ENCODE assay signal across 8 cellular contexts in genomic region chr3:134794950-134795775, GRCh38. TPM values are rescaled to one million over a fixed set of nuclear protein-coding genes. Genes with fewer than 3 reads are reported as not detected.
A peak's percentile ranks its signal among the peaks of the same experiment; 100 is the strongest.
DNase-seq lines count a peak whose midpoint lies in the region; ATAC-seq, FAIRE-seq and TF ChIP-seq lines count a peak whose summit lies in the region.

TSS of gene EPHB1 (plus strand) at chr3:134795260.

- H3K4me3 ChIP-seq in GM12865 (ENCODE audit: low read depth, low read length) (peak within 1 kb of the TSS; percentile 47), HEK293 (ENCODE audit: low read depth, low read length) (peak within 1 kb of the TSS; percentile 47), cardiac muscle cell (peak within 1 kb of the TSS; percentile 43), pancreas (peak within 1 kb of the TSS; percentile 14 to 53 (median 34)), vagina (peak within 1 kb of the TSS; percentile 45 to 57)

- peak within 1 kb of the TSS; percentile 76 for H3K27ac Mint-ChIP-seq in activated naive CD8-positive, alpha-beta T cell treated with anti-CD3 and anti-CD28 coated beads, Interleukin-2, amount 10 ng/mL, durations not matched to agents 7 days and 5 days

- no peaks in the 10 kb centered on the region for H3K9me3 ChIP-seq in HEK293 (ENCODE audit: control insufficient read depth, insufficient read depth, low read depth, low read length)
- H3K9me3 ChIP-seq in cardiac muscle cell (ENCODE audit: low read depth): no peaks in the 10 kb centered on the region
- H3K9me3 ChIP-seq in pancreas: no peaks in the 10 kb centered on the region
- no peaks in the 10 kb centered on the region for H3K9me3 ChIP-seq in vagina

- CTCF ChIA-PET in HEK293 (lab: Yijun Ruan, JAX): interaction anchor here (0.5 to 4.0 kb wide), 28 partner anchors 9 to 1247 kb away, joined by 3 to 47 read pairs (median 4); no protein-coding TSS in a partner anchor

- no peak for FAIRE-seq in pancreas (lab: Jason Lieb, UNC)

- H3K27me3 Mint-ChIP-seq in activated naive CD8-positive, alpha-beta T cell treated with anti-CD3 and anti-CD28 coated beads, Interleukin-2, amount 10 ng/mL, durations not matched to agents 7 days and 5 days: peaks cover 69% of the 10 kb centered on the region

- H3K27ac ChIP-seq in HEK293 (ENCODE audit: extremely low read depth, low read depth, low read length) (peak within 1 kb of the TSS; percentile 21; the same call in 1 of the 2 replicates), cardiac muscle cell (no peak within 1 kb of the TSS), pancreas (no peak within 1 kb of the TSS), vagina (no peak within 1 kb of the TSS)

- H3K9me3 Mint-ChIP-seq in activated naive CD8-positive, alpha-beta T cell treated with anti-CD3 and anti-CD28 coated beads, Interleukin-2, amount 10 ng/mL, durations not matched to agents 7 days and 5 days: no peaks in the 10 kb centered on the region

- H3K36me3 ChIP-seq in HEK293 (ENCODE audit: control insufficient read depth in 2 of 2, insufficient read depth in 1 of 2, low read length in 2 of 2) (no peaks in the 10 kb centered on the region), cardiac muscle cell (no peaks in the 10 kb centered on the region), pancreas (no peaks in the 10 kb centered on the region), vagina (no peaks in the 10 kb centered on the region)

- H3K36me3 Mint-ChIP-seq in activated naive CD8-positive, alpha-beta T cell treated with anti-CD3 and anti-CD28 coated beads, Interleukin-2, amount 10 ng/mL, durations not matched to agents 7 days and 5 days: no peaks in the 10 kb centered on the region

- DNase-seq in GM12865 (ENCODE audit: low read depth): peak; percentile 87
- DNase-seq in M059J (ENCODE audit: low read depth): peak; percentile 95
- peak; percentile 1 for DNase-seq in SIG-M5 (lab: John Stamatoyannopoulos, UW)
- DNase-seq in activated naive CD8-positive, alpha-beta T cell treated with anti-CD3 and anti-CD28 coated beads, Interleukin-2, amount 10 ng/mL, durations not matched to agents 7 days and 5 days: peak; percentile 83
- peak; percentile 92 for DNase-seq in cardiac muscle cell (ENCODE audit: low read depth in 1 of 2, low spot score in 1 of 2)
- peak; percentile 39 to 89 (median 68) for DNase-seq in pancreas
- DNase-seq in vagina (ENCODE audit: extremely low spot score in 2 of 2): peak; percentile 90 to 96

- TF ChIP-seq POLR2A in vagina (IDR thresholded peaks at IDR 0.05): peak in 1 of 2 donors; percentile 16

- POLR2A ChIA-PET in HEK293 (lab: Yijun Ruan, JAX): interaction anchor here (0.9 kb wide), 2 partner anchors 490 to 708 kb away, joined by 3 read pairs; no protein-coding TSS in a partner anchor
- POLR2A ChIA-PET in activated naive CD8-positive, alpha-beta T cell treated with anti-CD3 and anti-CD28 coated beads, Interleukin-2, amount 10 ng/mL, durations not matched to agents 7 days and 5 days (lab: Charles Lee): no interaction called here

- H3K27me3 ChIP-seq in cardiac muscle cell: peaks cover 92% of the 10 kb centered on the region
- H3K27me3 ChIP-seq in pancreas: peaks cover 0 to 6% (median 2%) of the 10 kb centered on the region in 4 donors
- no peaks in the 10 kb centered on the region for H3K27me3 ChIP-seq in vagina

- WGBS in pancreas, 2 donors: 1% methylated on average over 74 of the region's 74 CpGs

- H3K4me1 ChIP-seq in HEK293 (ENCODE audit: control insufficient read depth, insufficient read depth, low read length) (no peaks in the 10 kb centered on the region), cardiac muscle cell (ENCODE audit: low read depth) (no peaks in the 10 kb centered on the region), pancreas (peaks cover 0 to 8% (median 4%) of the 10 kb centered on the region in 3 donors), vagina (peaks cover 24% of the 10 kb centered on the region)

- H3K4me3 Mint-ChIP-seq in activated naive CD8-positive, alpha-beta T cell treated with anti-CD3 and anti-CD28 coated beads, Interleukin-2, amount 10 ng/mL, durations not matched to agents 7 days and 5 days: peak within 1 kb of the TSS; percentile 94

- peaks cover 16% of the 10 kb centered on the region for H3K4me1 Mint-ChIP-seq in activated naive CD8-positive, alpha-beta T cell treated with anti-CD3 and anti-CD28 coated beads, Interleukin-2, amount 10 ng/mL, durations not matched to agents 7 days and 5 days

- ATAC-seq in activated naive CD8-positive, alpha-beta T cell treated with anti-CD3 and anti-CD28 coated beads, Interleukin-2, amount 10 ng/mL, durations not matched to agents 7 days and 5 days (ENCODE audit: low read depth): peak; percentile 87
- peak; percentile 90 to 96 (median 94) for ATAC-seq in pancreas

- TF ChIP-seq CTCF in GM12865 (IDR thresholded peaks at IDR 0.05; ENCODE audit: insufficient read depth, low read depth, low read length, missing control alignments) (peak; percentile 91), HEK293 (tag by site-specific recombination; IDR thresholded peaks at IDR 0.05) (peak; percentile 65), cardiac muscle cell (IDR thresholded peaks at IDR 0.05; ENCODE audit: low read depth, low read length) (peak; percentile 92), pancreas (IDR thresholded peaks at IDR 0.05) (peak; percentile 54 to 92 (median 82)), vagina (IDR thresholded peaks at IDR 0.05) (peak; percentile 44 to 79 (median 66))

- intact Hi-C loops in pancreas (cut with DNase I): loop anchor here in 2 of 3 donors (10.0 kb wide), 2 partner anchors 1090 to 1100 kb away; no protein-coding TSS in a partner anchor
- intact Hi-C loops in vagina (cut with DNase I): loop anchor here (5.0 kb wide), 1 partner anchor 352 kb away; no protein-coding TSS in a partner anchor

TF ChIP-seq in HEK293, 187 proteins besides CTCF, POLR2A, EP300 and RAD21 (continues in another document):
- TF ChIP-seq ZNF621 (tag by site-specific recombination; IDR thresholded peaks at IDR 0.05) (no peak), INSM2 (tag by site-specific recombination; IDR thresholded peaks at IDR 0.05) (peak; percentile 82; the same call in 1 of the 2 replicates), ZNF18 (tag by site-specific recombination; IDR thresholded peaks at IDR 0.05) (0 out of 2 replicates have a peak, but pooled peaks have one; percentile 43), ZNF2 (tag by site-specific recombination; IDR thresholded peaks at IDR 0.05) (peak; percentile 96), ZNF830 (tag by site-specific recombination; IDR thresholded peaks at IDR 0.05; ENCODE audit: low read depth) (no peak), BCL11B (tag by site-specific recombination; IDR thresholded peaks at IDR 0.05; ENCODE audit: low read depth) (peak; percentile 72; the same call in 1 of the 2 replicates), MEIS1 (CRISPR knock-in tag; IDR thresholded peaks at IDR 0.05; ENCODE audit: borderline replicate concordance) (no peak), ZNF324 (tag by site-specific recombination; IDR thresholded peaks at IDR 0.05) (peak; percentile 64; the same call in 1 of the 2 replicates), ZNF404 (tag by site-specific recombination; IDR thresholded peaks at IDR 0.05) (no peak), ZNF274 (IDR thresholded peaks at IDR 0.05; ENCODE audit: low read length) (no peak), ZNF274 (tag by site-specific recombination; IDR thresholded peaks at IDR 0.05; ENCODE audit: borderline replicate concordance) (no peak), FEZF1 (tag by site-specific recombination; IDR thresholded peaks at IDR 0.05) (no peak), HOXA7 (CRISPR knock-in tag; IDR thresholded peaks at IDR 0.05; ENCODE audit: borderline replicate concordance) (no peak), ZNF510 (tag by site-specific recombination; IDR thresholded peaks at IDR 0.05; ENCODE audit: insufficient replicate concordance) (no peak), ZNF560 (tag by site-specific recombination; IDR thresholded peaks at IDR 0.05; ENCODE audit: borderline replicate concordance) (no peak), ZNF311 (tag by site-specific recombination; IDR thresholded peaks at IDR 0.05; ENCODE audit: borderline replicate concordance) (no peak)

RNA-seq across cellular contexts. Expression of gene EPHB1, which starts in this region (rescaled TPM):
- total RNA-seq in M059J (2014; rRNA removed; shearing (Covaris generic)): 0.22 and 1.0 TPM in 2 replicates
- under 1 TPM; 0.39 to 0.91 TPM for total RNA-seq in activated naive CD8-positive, alpha-beta T cell treated with anti-CD3 and anti-CD28 coated beads, Interleukin-2, amount 10 ng/mL, durations not matched to agents 7 days and 5 days
- 0.45 and 0.56 TPM in 2 replicates for total RNA-seq in cardiac muscle cell
- polyA plus RNA-seq in cardiac muscle cell: 1.7 and 1.8 TPM in 2 replicates
- 1 to 10 TPM in 1 of 6 donors, under 1 TPM in 5; 0.13 to 1.4 (median 0.43) TPM for total RNA-seq in pancreas
- under 1 TPM; 0.02 to 0.57 TPM for polyA plus RNA-seq in pancreas
- total RNA-seq in vagina: 2.2 TPM

Comparison
In these comparisons a context has a peak if more than half of its experiments do, and no peak if none do; other contexts are left out.
1. Peak in DNase-seq and ATAC-seq in activated naive CD8-positive, alpha-beta T cell treated with anti-CD3 and anti-CD28 coated beads, Interleukin-2, amount 10 ng/mL, durations not matched to agents 7 days and 5 days; RNA of the gene not detected or under 1 TPM.
2. DNase-seq: peak in every context shown above with its lines; median percentile 95 in M059J; 93 in vagina; 92 in cardiac muscle cell; 87 in GM12865; 83 in activated naive CD8-positive, alpha-beta T cell treated with anti-CD3 and anti-CD28 coated beads, Interleukin-2, amount 10 ng/mL, durations not matched to agents 7 days and 5 days; 68 in pancreas; 1 in SIG-M5.